10 cellular contexts compared by ENCODE assay signal in genomic region chr2:24813645-24814257, GRCh38.
"Had no signal": no experiment of that assay in that cellular context is flagged by ENCODE, and none has a peak within 500 bp of the region (broad histone marks: within the 10 kb centered on the region; RNA-seq: fewer than 3 reads in every experiment).

No MANE protein-coding gene starts in this region.

- H3K27me3 ChIP-seq: uterus had no signal

- H3K36me3 ChIP-seq: uterus had no signal

- DNase-seq: activated CD4-positive, alpha-beta T cell treated with anti-CD3 and anti-CD28 coated beads for 36 hours; activated naive CD4-positive, alpha-beta T cell treated with anti-CD3 and anti-CD28 coated beads for 36 hours; mucosa of descending colon; occipital lobe; stimulated activated CD4-positive, alpha-beta T cell treated with anti-CD3 and anti-CD28 coated beads, Interleukin-15, amount 100 ng/mL, for 24 hours; stimulated activated CD4-positive, alpha-beta T cell treated with anti-CD3 and anti-CD28 coated beads, Interleukin-4, amount 100 ng/mL, for 4 hours; stimulated activated naive CD8-positive, alpha-beta T cell treated with anti-CD3 and anti-CD28 coated beads, Interleukin-15, amount 100 ng/mL, for 72 hours; T1000 had no signal

- H3K9me3 ChIP-seq: mucosa of descending colon, uterus had no signal

- H3K27ac ChIP-seq: uterus had no signal

- H3K4me3 ChIP-seq: mucosa of descending colon, uterus had no signal

- H3K4me1 ChIP-seq: uterus had no signal

- ATAC-seq: activated CD4-positive, alpha-beta T cell treated with anti-CD3 and anti-CD28 coated beads for 36 hours; mucosa of descending colon; natural killer cell treated with Interleukin-12 subunit alpha and Interleukin-12 subunit beta and Interleukin-15 and Interleukin-18, amount 100 ng/mL, for 72 hours; stimulated activated naive CD8-positive, alpha-beta T cell treated with anti-CD3 and anti-CD28 coated beads, Interleukin-15, amount 100 ng/mL, for 72 hours had no signal
